ENCODE assay signal across 8 cellular contexts in the genomic region with DNA sequence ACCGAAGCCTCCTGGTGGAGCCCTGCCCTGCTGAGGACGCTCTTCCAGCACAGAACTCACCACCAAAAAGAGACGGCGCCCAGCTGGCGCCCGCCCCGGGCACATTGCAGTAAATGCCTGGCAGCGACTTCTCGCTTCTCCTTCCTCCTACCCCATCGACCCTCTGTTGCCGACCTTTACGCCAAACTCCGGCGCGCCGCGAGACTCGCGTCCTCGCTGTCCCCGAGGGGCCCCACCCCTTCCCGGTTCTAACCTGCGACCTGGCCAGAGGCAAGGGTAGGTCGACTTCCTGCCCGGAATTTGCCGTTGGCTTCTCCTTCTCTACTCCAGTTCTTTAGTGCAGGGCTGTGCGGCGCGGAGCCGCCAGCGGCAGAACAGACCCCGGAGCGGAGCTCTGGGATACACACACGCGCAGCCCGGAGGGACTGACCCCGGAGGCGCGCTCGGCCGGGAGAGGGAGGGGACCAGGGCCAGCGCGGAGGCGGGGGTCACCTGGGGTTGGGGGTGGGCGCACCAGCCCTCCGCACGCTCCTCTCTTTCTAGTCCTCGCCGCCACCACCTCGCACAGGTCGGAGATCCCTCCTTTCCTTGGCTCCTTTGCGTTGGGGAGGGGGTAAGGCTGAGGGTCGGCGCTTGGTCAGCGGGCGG.
DNase-seq lines count a peak whose midpoint lies in the region; ATAC-seq and TF ChIP-seq lines count a peak whose summit lies in the region.

No MANE protein-coding gene starts in this region.

- peak; percentile 50 for DNase-seq in RWPE2 (ENCODE audit: low spot score)
- DNase-seq in heart right ventricle: peak; percentile 4 to 25
- DNase-seq in psoas muscle: peak; percentile 34 to 54
- DNase-seq in GF-D8 (lab: John Stamatoyannopoulos, UW): no peak

- no peaks in the 10 kb centered on the region for H3K36me3 ChIP-seq in ES-I3 (ENCODE audit: insufficient read depth, low read length)
- no peaks in the 10 kb centered on the region for H3K36me3 ChIP-seq in RWPE2 (ENCODE audit: low read depth)
- H3K36me3 ChIP-seq in heart right ventricle: no peaks in the 10 kb centered on the region
- no peaks in the 10 kb centered on the region for H3K36me3 ChIP-seq in psoas muscle (ENCODE audit: insufficient read depth in 1 of 2, low read depth in 1 of 2)

- peaks cover 71% of the 10 kb centered on the region for H3K27me3 ChIP-seq in RWPE2 (ENCODE audit: insufficient read depth, poor library complexity, severe bottlenecking)
- peaks cover 0 to 58% (median 21%) of the 10 kb centered on the region in 7 donors for H3K27me3 ChIP-seq in heart right ventricle
- no peaks in the 10 kb centered on the region for H3K27me3 ChIP-seq in psoas muscle (ENCODE audit: insufficient read depth in 3 of 3, low read length in 2 of 3)

- intact Hi-C loops in heart right ventricle (cut with DNase I): no loop called here
- intact Hi-C loops in psoas muscle (cut with DNase I): no loop called here

- H3K9me3 ChIP-seq in ES-I3 (ENCODE audit: control insufficient read depth, insufficient read depth, low read length) (no peaks in the 10 kb centered on the region), RWPE2 (ENCODE audit: severe bottlenecking) (no peaks in the 10 kb centered on the region), heart right ventricle (no peaks in the 10 kb centered on the region), psoas muscle (no peaks in the 10 kb centered on the region)

- H3K9ac ChIP-seq in ES-I3 (ENCODE audit: low read depth, low read length): peak overlapping the region; percentile 80

- ATAC-seq in RWPE2 (ENCODE audit: low read depth): peak; percentile 62
- peak; percentile 53 to 88 (median 74) for ATAC-seq in heart right ventricle
- peak; percentile 60 to 81 (median 74) for ATAC-seq in psoas muscle
- ATAC-seq in GM19023 (IDR thresholded peaks at IDR 0.05; ENCODE audit: unreplicated experiment): no peak
- no peak for ATAC-seq in HG03097 (IDR thresholded peaks at IDR 0.05; ENCODE audit: low FRiP score, unreplicated experiment)
- no peak for ATAC-seq in HG02852 (IDR thresholded peaks at IDR 0.05; ENCODE audit: unreplicated experiment)

- WGBS in heart right ventricle, 2 donors: 1% methylated on average over 56 of the region's 56 CpGs
- WGBS in psoas muscle, 3 donors: 1% methylated on average over 48 to 56 of the region's 56 CpGs

- peak overlapping the region; percentile 18 for H3K4me3 ChIP-seq in RWPE2 (ENCODE audit: severe bottlenecking)
- peak overlapping the region; percentile 44 to 62 (median 56) for H3K4me3 ChIP-seq in heart right ventricle
- peak overlapping the region; percentile 78 for H3K4me3 ChIP-seq in psoas muscle

- H3K27ac ChIP-seq in RWPE2 (ENCODE audit: poor library complexity, severe bottlenecking): no peak overlapping the region
- peak overlapping the region in 1 of 10 donors; percentile 1 for H3K27ac ChIP-seq in heart right ventricle
- no peak overlapping the region for H3K27ac ChIP-seq in psoas muscle

- TF ChIP-seq CTCF in RWPE2 (IDR thresholded peaks at IDR 0.05; ENCODE audit: poor library complexity, severe bottlenecking): no peak
- TF ChIP-seq CTCF in heart right ventricle (IDR thresholded peaks at IDR 0.05): peak in 1 of 9 donors; percentile 20
- TF ChIP-seq CTCF in psoas muscle (IDR thresholded peaks at IDR 0.05): no peak

- H3K4me1 ChIP-seq in ES-I3 (ENCODE audit: insufficient read depth, low read length): no peaks in the 10 kb centered on the region; the same call in 1 of the 2 replicates
- no peaks in the 10 kb centered on the region for H3K4me1 ChIP-seq in RWPE2 (ENCODE audit: insufficient read depth, poor library complexity, severe bottlenecking)
- peaks cover 0 to 19% (median 11%) of the 10 kb centered on the region in 9 donors for H3K4me1 ChIP-seq in heart right ventricle
- no peaks in the 10 kb centered on the region for H3K4me1 ChIP-seq in psoas muscle

Comparison
In these comparisons a context has a peak if more than half of its experiments do, and no peak if none do; other contexts are left out.
1. ATAC-seq: peak in RWPE2 (single experiment), heart right ventricle (8 of 8) and psoas muscle (4 of 4); none in GM19023 (single experiment), HG03097 (single experiment) and HG02852 (single experiment).
2. H3K4me3 ChIP-seq: peak in every context shown above with its lines; median percentile 78 in psoas muscle; 56 in heart right ventricle; 18 in RWPE2.